Comparison of ENCODE assay signal across 8 cellular contexts in genomic region chr22:35352214-35353111, GRCh38. TPM values are rescaled to one million over a fixed set of nuclear protein-coding genes. Genes with fewer than 3 reads are reported as not detected.
DNase-seq lines count a peak whose midpoint lies in the region; ATAC-seq and TF ChIP-seq lines count a peak whose summit lies in the region.

No MANE protein-coding gene starts in this region.

- H3K27me3 ChIP-seq in left lung: peaks cover 0 to 2% of the 10 kb centered on the region in 2 donors

- peak; percentile 15 for TF ChIP-seq CTCF in AG09309 (IDR thresholded peaks at IDR 0.05; ENCODE audit: control insufficient read depth, insufficient read depth, low read depth, low read length, missing control alignments)
- peak; percentile 9 to 37 for TF ChIP-seq CTCF in left lung (IDR thresholded peaks at IDR 0.05)

- peaks cover 9 to 79% of the 10 kb centered on the region in 2 donors for H3K4me1 ChIP-seq in left lung

- H3K4me3 ChIP-seq in AG09309 (ENCODE audit: control insufficient read depth, low read depth, low read length) (no peak overlapping the region), left lung (no peak overlapping the region)

- no peaks in the 10 kb centered on the region for H3K9me3 ChIP-seq in left lung

- peak; percentile 42; the same call in 1 of the 2 replicates for TF ChIP-seq POLR2A in Raji (IDR thresholded peaks at IDR 0.05; ENCODE audit: insufficient read depth, low read depth, low read length)

- intact Hi-C loops in left lung (cut with DNase I): no loop called here

- no peak for DNase-seq in AG09309 (ENCODE audit: low read depth)
- peak in 37 of 56 donors; percentile 16 to 69 (median 39) for DNase-seq in amygdala (lab: John Stamatoyannopoulos, UW)
- peak; percentile 92 to 94 for DNase-seq in left lung
- peak; percentile 53 to 62 for DNase-seq in stimulated activated CD8-positive, alpha-beta memory T cell treated with anti-CD3 and anti-CD28 coated beads, Interleukin-15, amount 100 ng/mL, for 48 hours (ENCODE audit: low read depth in 2 of 2)
- no peak for DNase-seq in NCI-H2171 (lab: John Stamatoyannopoulos, UW)
- no peak for DNase-seq in NCI-H1092 (lab: John Stamatoyannopoulos, UW)

- H3K36me3 ChIP-seq in left lung: peaks cover 0 to 15% of the 10 kb centered on the region in 2 donors

- ATAC-seq in GM21447 (IDR thresholded peaks at IDR 0.05; ENCODE audit: unreplicated experiment) (peak; percentile 45), left lung (peak; percentile 41)

- H3K27ac ChIP-seq in left lung: peak overlapping the region; percentile 73 to 85

RNA-seq across cellular contexts. Expression of gene HMOX1, which starts 28.4 kb away (rescaled TPM):
- total RNA-seq in left lung: 100 to 1,000 TPM in 1 of 2 donors, 10 to 100 TPM in 1; 43.4 to 355 TPM

RNA-seq across cellular contexts. Expression of gene MCM5, which starts 47.5 kb away (rescaled TPM):
- 10 to 100 TPM; 34.9 to 62.5 TPM for total RNA-seq in left lung

RNA-seq across cellular contexts. Expression of gene TOM1, which starts 52.8 kb away (rescaled TPM):
- 10 to 100 TPM; 68.0 to 81.3 TPM for total RNA-seq in left lung

Comparison
In these comparisons a context has a peak if more than half of its experiments do, and no peak if none do; other contexts are left out.
1. DNase-seq: peak in amygdala (37 of 56), left lung (2 of 2) and stimulated activated CD8-positive, alpha-beta memory T cell treated with anti-CD3 and anti-CD28 coated beads, Interleukin-15, amount 100 ng/mL, for 48 hours (2 of 2); none in AG09309 (single experiment), NCI-H2171 (single experiment) and NCI-H1092 (single experiment).